In the genomic region with DNA sequence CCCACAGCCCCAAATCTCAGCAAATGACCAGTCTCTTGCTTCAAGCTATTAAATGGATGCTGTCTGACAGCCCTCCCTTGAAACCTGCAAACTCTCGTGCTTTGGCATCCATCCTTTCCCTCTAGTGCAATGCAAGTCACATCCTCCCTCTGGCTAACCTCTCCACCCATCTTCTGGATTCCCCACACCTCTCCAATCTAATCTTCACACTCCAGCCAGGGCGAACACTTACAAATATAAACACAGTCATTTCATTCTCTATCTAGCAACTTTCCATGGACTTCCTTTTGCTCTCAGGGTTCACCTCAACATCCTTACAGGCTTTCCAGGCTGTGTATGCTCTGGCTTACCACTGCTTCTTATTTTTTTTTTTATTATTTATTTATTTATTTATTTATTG, we compare ENCODE assay signal across 1 cellular context.
TF ChIP-seq lines count a peak whose summit lies in the region.

No MANE protein-coding gene starts in this region.

TF ChIP-seq in GM23338, 12 proteins besides CTCF, POLR2A, EP300 and RAD21:
- TF ChIP-seq, protein P1, sequence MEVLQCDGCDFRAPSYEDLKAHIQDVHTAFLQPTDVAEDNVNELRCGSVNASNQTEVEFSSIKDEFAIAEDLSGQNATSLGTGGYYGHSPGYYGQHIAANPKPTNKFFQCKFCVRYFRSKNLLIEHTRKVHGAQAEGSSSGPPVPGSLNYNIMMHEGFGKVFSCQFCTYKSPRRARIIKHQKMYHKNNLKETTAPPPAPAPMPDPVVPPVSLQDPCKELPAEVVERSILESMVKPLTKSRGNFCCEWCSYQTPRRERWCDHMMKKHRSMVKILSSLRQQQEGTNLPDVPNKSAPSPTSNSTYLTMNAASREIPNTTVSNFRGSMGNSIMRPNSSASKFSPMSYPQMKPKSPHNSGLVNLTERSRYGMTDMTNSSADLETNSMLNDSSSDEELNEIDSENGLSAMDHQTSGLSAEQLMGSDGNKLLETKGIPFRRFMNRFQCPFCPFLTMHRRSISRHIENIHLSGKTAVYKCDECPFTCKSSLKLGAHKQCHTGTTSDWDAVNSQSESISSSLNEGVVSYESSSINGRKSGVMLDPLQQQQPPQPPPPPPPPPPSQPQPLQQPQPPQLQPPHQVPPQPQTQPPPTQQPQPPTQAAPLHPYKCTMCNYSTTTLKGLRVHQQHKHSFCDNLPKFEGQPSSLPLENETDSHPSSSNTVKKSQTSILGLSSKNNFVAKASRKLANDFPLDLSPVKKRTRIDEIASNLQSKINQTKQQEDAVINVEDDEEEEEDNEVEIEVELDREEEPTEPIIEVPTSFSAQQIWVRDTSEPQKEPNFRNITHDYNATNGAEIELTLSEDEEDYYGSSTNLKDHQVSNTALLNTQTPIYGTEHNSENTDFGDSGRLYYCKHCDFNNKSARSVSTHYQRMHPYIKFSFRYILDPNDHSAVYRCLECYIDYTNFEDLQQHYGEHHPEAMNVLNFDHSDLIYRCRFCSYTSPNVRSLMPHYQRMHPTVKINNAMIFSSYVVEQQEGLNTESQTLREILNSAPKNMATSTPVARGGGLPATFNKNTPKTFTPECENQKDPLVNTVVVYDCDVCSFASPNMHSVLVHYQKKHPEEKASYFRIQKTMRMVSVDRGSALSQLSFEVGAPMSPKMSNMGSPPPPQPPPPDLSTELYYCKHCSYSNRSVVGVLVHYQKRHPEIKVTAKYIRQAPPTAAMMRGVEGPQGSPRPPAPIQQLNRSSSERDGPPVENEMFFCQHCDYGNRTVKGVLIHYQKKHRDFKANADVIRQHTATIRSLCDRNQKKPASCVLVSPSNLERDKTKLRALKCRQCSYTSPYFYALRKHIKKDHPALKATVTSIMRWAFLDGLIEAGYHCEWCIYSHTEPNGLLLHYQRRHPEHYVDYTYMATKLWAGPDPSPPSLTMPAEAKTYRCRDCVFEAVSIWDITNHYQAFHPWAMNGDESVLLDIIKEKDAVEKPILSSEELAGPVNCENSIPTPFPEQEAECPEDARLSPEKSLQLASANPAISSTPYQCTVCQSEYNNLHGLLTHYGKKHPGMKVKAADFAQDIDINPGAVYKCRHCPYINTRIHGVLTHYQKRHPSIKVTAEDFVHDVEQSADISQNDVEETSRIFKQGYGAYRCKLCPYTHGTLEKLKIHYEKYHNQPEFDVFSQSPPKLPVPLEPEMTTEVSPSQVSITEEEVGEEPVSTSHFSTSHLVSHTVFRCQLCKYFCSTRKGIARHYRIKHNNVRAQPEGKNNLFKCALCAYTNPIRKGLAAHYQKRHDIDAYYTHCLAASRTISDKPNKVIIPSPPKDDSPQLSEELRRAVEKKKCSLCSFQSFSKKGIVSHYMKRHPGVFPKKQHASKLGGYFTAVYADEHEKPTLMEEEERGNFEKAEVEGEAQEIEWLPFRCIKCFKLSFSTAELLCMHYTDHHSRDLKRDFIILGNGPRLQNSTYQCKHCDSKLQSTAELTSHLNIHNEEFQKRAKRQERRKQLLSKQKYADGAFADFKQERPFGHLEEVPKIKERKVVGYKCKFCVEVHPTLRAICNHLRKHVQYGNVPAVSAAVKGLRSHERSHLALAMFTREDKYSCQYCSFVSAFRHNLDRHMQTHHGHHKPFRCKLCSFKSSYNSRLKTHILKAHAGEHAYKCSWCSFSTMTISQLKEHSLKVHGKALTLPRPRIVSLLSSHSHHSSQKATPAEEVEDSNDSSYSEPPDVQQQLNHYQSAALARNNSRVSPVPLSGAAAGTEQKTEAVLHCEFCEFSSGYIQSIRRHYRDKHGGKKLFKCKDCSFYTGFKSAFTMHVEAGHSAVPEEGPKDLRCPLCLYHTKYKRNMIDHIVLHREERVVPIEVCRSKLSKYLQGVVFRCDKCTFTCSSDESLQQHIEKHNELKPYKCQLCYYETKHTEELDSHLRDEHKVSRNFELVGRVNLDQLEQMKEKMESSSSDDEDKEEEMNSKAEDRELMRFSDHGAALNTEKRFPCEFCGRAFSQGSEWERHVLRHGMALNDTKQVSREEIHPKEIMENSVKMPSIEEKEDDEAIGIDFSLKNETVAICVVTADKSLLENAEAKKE (CRISPR knock-in tag; IDR thresholded peaks at IDR 0.05) = no peak
- no peak for TF ChIP-seq ZNF114 (CRISPR knock-in tag; IDR thresholded peaks at IDR 0.05)
- TF ChIP-seq STAT1 (IDR thresholded peaks at IDR 0.05; ENCODE audit: unreplicated experiment) = no peak
- no peak for TF ChIP-seq EZH2phosphoT487 (IDR thresholded peaks at IDR 0.05; ENCODE audit: unreplicated experiment)
- no peak for TF ChIP-seq JUNB (IDR thresholded peaks at IDR 0.05; ENCODE audit: unreplicated experiment)
TF ChIP-seq in GM23338: peak in this region for 0.
